In genomic region chr20:2023151-2023550, GRCh38 we compare ENCODE assay signal across 24 cellular contexts. TPM values are rescaled to one million over a fixed set of nuclear protein-coding genes. Genes with fewer than 3 reads are reported as not detected.
A peak's percentile ranks its signal among the peaks of the same experiment; 100 is the strongest.
DNase-seq lines count a peak whose midpoint lies in the region; ATAC-seq and TF ChIP-seq lines count a peak whose summit lies in the region.
"Had no signal": no experiment of that assay in that cellular context is flagged by ENCODE, and none has a peak within 500 bp of the region (broad histone marks: within the 10 kb centered on the region; RNA-seq: fewer than 3 reads in every experiment).

No MANE protein-coding gene starts in this region.

- H3K27me3 ChIP-seq in HCT116 (ENCODE audit: insufficient read depth, low read length): peaks cover 68% of the 10 kb centered on the region
- H3K27me3 ChIP-seq in PC-3 (ENCODE audit: low read length): peaks cover 69% of the 10 kb centered on the region
- H3K27me3 ChIP-seq: BE2C had no signal

- ATAC-seq in HCT116 (peak; percentile 68), PC-3 (no peak), HG02981 (IDR thresholded peaks at IDR 0.05; ENCODE audit: unreplicated experiment) (no peak), GM18519 (IDR thresholded peaks at IDR 0.05; ENCODE audit: low FRiP score, unreplicated experiment) (no peak), GM18498 (IDR thresholded peaks at IDR 0.05; ENCODE audit: unreplicated experiment) (no peak)
- ATAC-seq: T-helper 17 cell had no signal

- no peaks in the 10 kb centered on the region for H3F3A ChIP-seq in PC-3 (ENCODE audit: low read length, unreplicated experiment)

- DNase-seq in HCT116 (ENCODE audit: low read depth, low spot score) (peak; percentile 47), PC-3 (peak; percentile 36), iPS-NIHi11 (ENCODE audit: low spot score) (peak; percentile 33)
- DNase-seq: BE2C; Caco-2; CD4-positive, alpha-beta T cell; DMS153; HCEC 1CT; Kasumi-1; NCI-H1105 treated with DMSO at 0.1 percent for 48 hours; NCI-H1694; NCI-H446; PC-9; RPMI8226; SHP77; SW 1271; T-helper 17 cell had no signal

- CTCF ChIA-PET in HCT116 (lab: Charles Lee): no interaction called here
- CTCF ChIA-PET in PC-3 (lab: Charles Lee): no interaction called here

- H3K4me1 ChIP-seq in HCT116 (ENCODE audit: control insufficient read depth in 1 of 2, insufficient read depth in 2 of 2, low read length in 2 of 2) (no peaks in the 10 kb centered on the region), PC-3 (ENCODE audit: insufficient read depth, low read length) (no peaks in the 10 kb centered on the region)
- H3K4me1 ChIP-seq: BE2C, Caco-2 had no signal

- intact Hi-C loops in HCT116 (cut with micrococcal nuclease) (no loop called here), PC-3 (cut with micrococcal nuclease) (no loop called here)

- POLR2A ChIA-PET in HCT116 (lab: Charles Lee): no interaction called here
- POLR2A ChIA-PET in PC-3 (lab: Charles Lee; ENCODE audit: unreplicated experiment): no interaction called here

- peak overlapping the region; percentile 18; the same call in 1 of the 2 replicates for H3K4me2 ChIP-seq in HCT116 (ENCODE audit: low read length)
- H3K4me2 ChIP-seq in PC-3 (ENCODE audit: low read length): no peak overlapping the region
- H3K4me2 ChIP-seq: PC-9 had no signal

- BruUV-seq in HCT116 (replicated peaks; lab: Mats Ljungman, UMichigan) (no TSS peak), PC-3 (replicated peaks; lab: Mats Ljungman, UMichigan) (no TSS peak)

- no peaks in the 10 kb centered on the region for H3K9me2 ChIP-seq in HCT116 (ENCODE audit: insufficient read depth)
- H3K9me2 ChIP-seq in PC-3 (replicated peaks; ENCODE audit: low read length): no peaks in the 10 kb centered on the region

- H2AFZ ChIP-seq in HCT116 (ENCODE audit: low read depth, low read length, poor library complexity, severe bottlenecking) (no peak overlapping the region), PC-3 (ENCODE audit: low read length) (no peak overlapping the region)
- H2AFZ ChIP-seq: PC-9 had no signal

- TF ChIP-seq CTCF in GM12873 (IDR thresholded peaks at IDR 0.05; ENCODE audit: insufficient read depth, low read depth, low read length, missing control alignments) (peak; percentile 8), HCT116 (IDR thresholded peaks at IDR 0.05 in 2 of 3, conservative IDR thresholded peaks at IDR 0.05 in 1 of 3; ENCODE audit: borderline replicate concordance in 1 of 3, insufficient read depth in 1 of 3, low read depth in 2 of 3, low read length in 2 of 3) (0 out of 6 replicates have a peak, but pooled peaks of 2 of the 3 experiments have one; percentile 11 to 23), PC-3 (conservative IDR thresholded peaks at IDR 0.05; ENCODE audit: low read depth, low read length) (no peak; the same call in 1 of the 2 replicates)

- H3K27ac ChIP-seq in HCT116 (ENCODE audit: low read depth, low read length): no peak overlapping the region
- H3K27ac ChIP-seq in PC-3 (ENCODE audit: low read length): no peak overlapping the region
- H3K27ac ChIP-seq: PC-9, SK-N-MC had no signal

- no peak for TF ChIP-seq RAD21 in HCT116 (IDR thresholded peaks at IDR 0.05; ENCODE audit: low read depth)

- H3K36me3 ChIP-seq in HCT116 (ENCODE audit: control insufficient read depth in 1 of 2, insufficient read depth in 2 of 2, low read length in 2 of 2) (no peaks in the 10 kb centered on the region), PC-3 (ENCODE audit: low read depth, low read length) (no peaks in the 10 kb centered on the region)
- H3K36me3 ChIP-seq: BE2C had no signal

- no peaks in the 10 kb centered on the region for H4K20me1 ChIP-seq in HCT116 (ENCODE audit: insufficient read depth)
- no peaks in the 10 kb centered on the region for H4K20me1 ChIP-seq in PC-3 (ENCODE audit: low read length)

- H3K9me3 ChIP-seq in HCT116 (ENCODE audit: control insufficient read depth in 1 of 2, insufficient read depth in 1 of 2, low read depth in 1 of 2, low read length in 2 of 2) (no peaks in the 10 kb centered on the region), PC-3 (ENCODE audit: low read length) (0 out of 2 replicates have a peak, but pooled peaks cover 3% of the 10 kb centered on the region)
- H3K9me3 ChIP-seq: BE2C had no signal

- no peak for TF ChIP-seq POLR2A in HCT116 (IDR thresholded peaks at IDR 0.05; ENCODE audit: borderline replicate concordance, extremely low read depth, insufficient read depth, insufficient read length)

- H3K4me3 ChIP-seq in HCT116 (replicated peaks in 1 of 2; ENCODE audit: low read depth in 1 of 2, low read length in 2 of 2) (no peak overlapping the region), PC-3 (ENCODE audit: low read length) (no peak overlapping the region)
- H3K4me3 ChIP-seq: PC-9, SK-N-MC had no signal

- H3K9ac ChIP-seq in HCT116 (ENCODE audit: low read length): no peak overlapping the region
- H3K9ac ChIP-seq in PC-3 (ENCODE audit: low read length): no peak overlapping the region

- RAD21 ChIA-PET in HCT116 (lab: Charles Lee; ENCODE audit: low non-redundant PET in 1 of 2, low total read pairs in 2 of 2, uncharacterized antibody in 2 of 2, unreplicated experiment in 2 of 2): no interaction called here

- H3K79me2 ChIP-seq in HCT116 (ENCODE audit: insufficient read depth, low read length): no peaks in the 10 kb centered on the region
- H3K79me2 ChIP-seq in PC-3 (ENCODE audit: low read length): no peaks in the 10 kb centered on the region

TF ChIP-seq in HCT116, 20 proteins besides CTCF, POLR2A, EP300 and RAD21:
- TF ChIP-seq ZFX (IDR thresholded peaks at IDR 0.05) (no peak), REST (IDR thresholded peaks at IDR 0.05; ENCODE audit: low read depth) (no peak), TCF7L2 (IDR thresholded peaks at IDR 0.05; ENCODE audit: borderline replicate concordance, extremely low read depth, insufficient read depth, insufficient read length) (peak; percentile 53), SP1 (IDR thresholded peaks at IDR 0.05; ENCODE audit: low read depth) (peak; percentile 42; the same call in 1 of the 2 replicates)

RNA-seq across cellular contexts. Expression of gene PDYN, which starts 29.3 kb away (rescaled TPM):
- total RNA-seq in HCT116 (2021; ENCODE audit: unreplicated experiment) (not detected), PC-3 (2014; rRNA removed) (not detected in 2 replicates)
- polyA plus RNA-seq in HCT116 (2012): not detected in 2 replicates
- total RNA-seq: A673; Caco-2; CD4-positive, alpha-beta T cell; G401; PC-9; T-helper 17 cell had no signal
